In the genomic region with DNA sequence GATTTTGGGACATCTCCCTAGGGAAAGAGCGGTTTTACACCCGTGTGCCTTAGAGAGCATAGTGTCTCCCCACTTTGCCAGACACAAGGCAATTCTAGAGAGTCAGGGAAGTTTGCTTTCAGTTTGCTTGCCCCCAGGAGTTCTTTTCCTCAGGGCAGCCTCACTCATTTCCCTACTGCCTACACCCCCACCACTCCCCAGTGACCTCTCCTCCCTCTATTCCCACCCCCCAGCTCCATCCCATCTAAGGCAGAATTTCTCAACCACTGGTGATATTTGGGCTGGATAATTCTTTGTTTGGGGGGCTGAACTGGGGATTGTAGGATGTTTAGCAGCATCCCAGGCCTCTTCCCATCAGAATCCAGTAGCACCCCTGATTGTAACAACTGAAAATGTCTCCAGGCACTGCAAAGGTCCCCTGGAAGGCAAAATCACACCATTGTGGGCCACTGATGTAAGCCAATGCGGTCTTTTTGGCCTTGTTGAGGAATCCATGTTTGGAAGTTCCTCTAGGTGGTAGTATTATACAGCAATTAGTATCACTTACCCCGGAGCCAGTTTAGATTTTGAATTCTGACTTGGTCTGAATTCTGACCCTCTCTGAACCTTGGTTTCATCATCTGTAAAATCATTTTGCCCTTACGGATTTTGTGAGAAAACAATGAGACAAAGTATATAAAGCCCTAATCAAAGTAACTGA, we compare ENCODE assay signal across 1 cellular context.
TF ChIP-seq lines count a peak whose summit lies in the region.

No MANE protein-coding gene starts in this region.

TF ChIP-seq in HEK293T, 16 proteins besides CTCF, POLR2A, EP300 and RAD21 (continued from another document):
- TF ChIP-seq, protein P1, sequence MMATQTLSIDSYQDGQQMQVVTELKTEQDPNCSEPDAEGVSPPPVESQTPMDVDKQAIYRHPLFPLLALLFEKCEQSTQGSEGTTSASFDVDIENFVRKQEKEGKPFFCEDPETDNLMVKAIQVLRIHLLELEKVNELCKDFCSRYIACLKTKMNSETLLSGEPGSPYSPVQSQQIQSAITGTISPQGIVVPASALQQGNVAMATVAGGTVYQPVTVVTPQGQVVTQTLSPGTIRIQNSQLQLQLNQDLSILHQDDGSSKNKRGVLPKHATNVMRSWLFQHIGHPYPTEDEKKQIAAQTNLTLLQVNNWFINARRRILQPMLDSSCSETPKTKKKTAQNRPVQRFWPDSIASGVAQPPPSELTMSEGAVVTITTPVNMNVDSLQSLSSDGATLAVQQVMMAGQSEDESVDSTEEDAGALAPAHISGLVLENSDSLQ (IDR thresholded peaks at IDR 0.05), result no peak
TF ChIP-seq in HEK293T: peak in this region for 0.
